In the genomic region with DNA sequence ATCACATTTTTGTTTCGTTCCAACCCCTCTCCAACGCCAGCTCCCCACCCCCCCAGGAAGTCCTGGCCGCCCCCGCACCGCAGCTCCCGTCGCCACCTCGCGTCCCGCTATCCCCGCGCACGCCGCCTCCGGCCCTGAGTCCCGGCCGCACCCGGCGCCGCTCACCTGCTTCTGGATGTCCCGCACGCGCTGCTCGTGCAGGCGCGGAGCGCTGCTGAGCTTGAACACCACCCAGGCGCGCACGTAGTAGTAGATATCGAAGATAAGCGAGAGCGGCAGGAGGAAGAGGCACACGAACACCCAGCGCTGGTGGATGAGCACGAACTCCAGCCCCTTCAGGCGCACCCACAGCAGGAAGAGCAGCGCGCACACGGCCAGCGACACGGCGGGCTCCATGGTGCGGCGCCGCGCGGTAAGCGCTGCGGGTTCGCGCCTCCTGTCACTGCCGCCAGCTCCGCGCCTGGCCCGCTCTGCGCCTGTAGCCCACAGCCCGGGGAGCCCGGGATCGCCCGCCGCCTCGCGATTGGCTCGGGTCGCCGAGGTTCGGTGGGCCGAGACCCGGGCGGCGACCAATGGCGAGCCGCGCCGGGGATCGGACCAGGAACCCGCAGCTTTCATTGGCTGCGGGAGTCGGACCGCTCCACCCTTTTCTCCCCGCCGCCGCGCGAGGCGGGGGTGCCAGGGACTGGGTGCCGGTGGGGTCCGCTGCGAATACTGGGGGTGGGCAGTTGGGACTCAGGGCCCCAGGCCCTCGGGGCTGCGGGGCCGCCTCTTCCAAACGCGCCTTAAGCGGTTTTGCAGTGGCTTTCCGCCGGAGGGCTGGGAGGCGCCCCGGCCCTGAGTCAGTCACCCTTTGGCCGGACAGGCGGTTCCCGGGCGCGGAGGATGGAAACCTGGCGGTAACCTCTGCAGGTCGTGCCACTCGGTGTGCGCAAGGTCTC, we compare ENCODE assay signal across 8 cellular contexts. TPM values are rescaled to one million over a fixed set of nuclear protein-coding genes. Genes with fewer than 3 reads are reported as not detected.
DNase-seq lines count a peak whose midpoint lies in the region; ATAC-seq and TF ChIP-seq lines count a peak whose summit lies in the region.

DHCR24 (minus strand) TSS at position 472 of the 941 bp plus-strand sequence; CDS start at position 396, 76 bp downstream.

- H3K27ac Mint-ChIP-seq in neural crest cell (ENCODE audit: unreplicated experiment): peak within 1 kb of the TSS; percentile 95

- TF ChIP-seq CTCF in foreskin fibroblast (IDR thresholded peaks at IDR 0.05; ENCODE audit: low read depth, low read length): no peak
- TF ChIP-seq CTCF in neural crest cell (conservative IDR thresholded peaks at IDR 0.05): no peak

- H3K27me3 Mint-ChIP-seq in neural crest cell (ENCODE audit: low read depth): no peaks in the 10 kb centered on the region

- peaks cover 65% of the 10 kb centered on the region for H3K4me1 Mint-ChIP-seq in neural crest cell

- in situ Hi-C loops in KBM-7 (cut with MboI; ENCODE audit: low pct_unique_long_range_greater_than_20kb, low sequenced_read_pairs): no loop called here

- DNase-seq in Daoy (ENCODE audit: low read depth): peak; percentile 94
- DNase-seq in KBM-7: peak; percentile 88
- peak; percentile 58 for DNase-seq in activated gamma-delta T cell treated with Interleukin-2 at 50 U/mL for 16 hours
- peak; percentile 88 to 96 for DNase-seq in foreskin fibroblast
- peak; percentile 77 for DNase-seq in neural crest cell (ENCODE audit: low read depth, low spot score)
- DNase-seq in stromal cell of bone marrow (ENCODE audit: low read depth): peak; percentile 74

- H3K4me3 Mint-ChIP-seq in neural crest cell: peak within 1 kb of the TSS; percentile 97

- peak; percentile 89 for ATAC-seq in GM21723 (IDR thresholded peaks at IDR 0.05; ENCODE audit: unreplicated experiment)

- H3K36me3 Mint-ChIP-seq in neural crest cell (ENCODE audit: low read depth): peaks cover 20% of the 10 kb centered on the region

- H3K9me3 Mint-ChIP-seq in neural crest cell: no peaks in the 10 kb centered on the region

- TF ChIP-seq POLR2A in Raji (IDR thresholded peaks at IDR 0.05; ENCODE audit: insufficient read depth, low read depth, low read length): peak; percentile 85

- H3K4me3 ChIP-seq in foreskin fibroblast (ENCODE audit: low read depth in 1 of 2, low read length in 2 of 2): peak within 1 kb of the TSS; percentile 80 to 92

RNA-seq across cellular contexts. Expression of gene DHCR24, which starts in this region (rescaled TPM):
- 91.9 and 121 TPM in 2 replicates for total RNA-seq in Daoy (2014; rRNA removed; shearing (Covaris generic))
- 396 and 417 TPM in 2 replicates for total RNA-seq in neural crest cell

Comparison
In these comparisons a context has a peak if more than half of its experiments do, and no peak if none do; other contexts are left out.
1. Peak in every context shown above with its lines: DNase-seq, ATAC-seq and H3K4me3 ChIP-seq.